9 cellular contexts compared by ENCODE assay signal in the genomic region with DNA sequence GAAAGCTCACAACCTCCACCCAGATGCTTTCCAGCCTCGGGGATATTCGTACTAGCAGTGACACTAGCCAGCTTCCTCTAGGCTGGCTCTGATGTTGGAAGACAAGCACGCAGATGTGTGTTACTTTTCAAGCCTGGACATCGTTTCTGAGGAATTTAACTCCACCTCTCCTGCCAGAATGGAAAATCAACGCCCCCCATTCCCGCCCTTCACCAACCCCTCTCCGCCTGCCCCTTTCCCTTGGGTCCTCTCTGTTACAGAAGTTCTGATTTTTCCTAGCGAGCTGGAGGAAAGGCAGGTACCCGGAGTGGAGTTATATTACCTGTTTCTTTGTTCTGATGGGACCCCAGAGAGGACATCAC. TPM values are rescaled to one million over a fixed set of nuclear protein-coding genes. Genes with fewer than 3 reads are reported as not detected.
A peak's percentile ranks its signal among the peaks of the same experiment; 100 is the strongest.
DNase-seq lines count a peak whose midpoint lies in the region; ATAC-seq and FAIRE-seq lines count a peak whose summit lies in the region.
"Had no signal": no experiment of that assay in that cellular context is flagged by ENCODE, and none has a peak within 500 bp of the region (broad histone marks: within the 10 kb centered on the region; RNA-seq: fewer than 3 reads in every experiment).

No MANE protein-coding gene starts in this region.

- 0% methylated on average over 9 of the region's 9 CpGs for WGBS in esophagus, 2 donors

- H3K9me3 Mint-ChIP-seq in activated CD4-positive, alpha-beta memory T cell treated with anti-CD3 and anti-CD28 coated beads for 36 hours, result no peaks in the 10 kb centered on the region

- no peak for FAIRE-seq in urothelium cell line (lab: Jason Lieb, UNC)
- FAIRE-seq: islet of Langerhans had no signal

- no peaks in the 10 kb centered on the region for H3K4me1 ChIP-seq in esophagus (ENCODE audit: control insufficient read depth in 2 of 2, insufficient read depth in 2 of 2, low read length in 1 of 2)

- CTCF ChIA-PET in activated CD4-positive, alpha-beta memory T cell treated with anti-CD3 and anti-CD28 coated beads for 36 hours (lab: Charles Lee), result interaction anchor here (1.0 to 2.4 kb wide), 5 partner anchors 11 to 481 kb away, joined by 3 to 16 read pairs (median 6); partner anchors contain the start of genes TMEM267 and ZNF131

- H3K36me3 Mint-ChIP-seq in activated CD4-positive, alpha-beta memory T cell treated with anti-CD3 and anti-CD28 coated beads for 36 hours, result peaks cover 25% of the 10 kb centered on the region

- POLR2A ChIA-PET in activated CD4-positive, alpha-beta memory T cell treated with anti-CD3 and anti-CD28 coated beads for 36 hours (lab: Charles Lee), result interaction anchor here (0.8 to 2.6 kb wide), 10 partner anchors 12 to 535 kb away, joined by 3 to 33 read pairs (median 6); partner anchors contain the start of genes C5orf34, TMEM267 and ZNF131

- no peaks in the 10 kb centered on the region for H3K27me3 Mint-ChIP-seq in activated CD4-positive, alpha-beta memory T cell treated with anti-CD3 and anti-CD28 coated beads for 36 hours

- H3K36me3 ChIP-seq in esophagus (ENCODE audit: control insufficient read depth in 2 of 2, insufficient read depth in 2 of 2, low read length in 1 of 2), result no peaks in the 10 kb centered on the region

- H3K27ac Mint-ChIP-seq in activated CD4-positive, alpha-beta memory T cell treated with anti-CD3 and anti-CD28 coated beads for 36 hours, result peak overlapping the region; percentile 93

- H3K9me3 ChIP-seq in esophagus (ENCODE audit: control insufficient read depth in 2 of 2, insufficient read depth in 1 of 2, low read depth in 1 of 2, low read length in 1 of 2), result no peaks in the 10 kb centered on the region

- peak overlapping the region; percentile 86 to 89 for H3K4me3 ChIP-seq in esophagus (ENCODE audit: low read depth in 1 of 2, low read length in 2 of 2)

- H3K4me1 Mint-ChIP-seq in activated CD4-positive, alpha-beta memory T cell treated with anti-CD3 and anti-CD28 coated beads for 36 hours (ENCODE audit: low read depth), result peaks cover 35% of the 10 kb centered on the region

- peak; percentile 6 for DNase-seq in SKM-1 treated with dmso at 0.1 percent for 144 hours (lab: John Stamatoyannopoulos, UW; ENCODE audit: unreplicated experiment)
- DNase-seq in SKM-1 (lab: John Stamatoyannopoulos, UW; ENCODE audit: unreplicated experiment), result no peak
- peak; percentile 75 for DNase-seq in NCI-H2171 (lab: John Stamatoyannopoulos, UW)
- DNase-seq in activated CD4-positive, alpha-beta memory T cell treated with anti-CD3 and anti-CD28 coated beads for 36 hours, result peak; percentile 34
- peak; percentile 39 for DNase-seq in mucosa of gallbladder (ENCODE audit: low spot score)
- peak; percentile 63 for DNase-seq in urothelium cell line (ENCODE audit: low spot score)

- H3K27ac ChIP-seq in esophagus (ENCODE audit: low read depth in 2 of 2, low read length in 1 of 2), result peak overlapping the region; percentile 85 to 88

- peak; percentile 31 for ATAC-seq in HG02885 (IDR thresholded peaks at IDR 0.05; ENCODE audit: poor library complexity, unreplicated experiment)

- intact Hi-C loops in activated CD4-positive, alpha-beta memory T cell treated with anti-CD3 and anti-CD28 coated beads for 36 hours (cut with micrococcal nuclease), result loop anchor here (1.0 to 10.0 kb wide), 5 partner anchors 208 to 535 kb away; partner anchors contain the start of genes HMGCS1 and ZNF131

- H3K4me3 Mint-ChIP-seq in activated CD4-positive, alpha-beta memory T cell treated with anti-CD3 and anti-CD28 coated beads for 36 hours, result peak overlapping the region; percentile 97

- no peaks in the 10 kb centered on the region for H3K27me3 ChIP-seq in esophagus (ENCODE audit: control insufficient read depth in 1 of 2, insufficient read depth in 2 of 2, low read length in 2 of 2)

RNA-seq across cellular contexts. Expression of gene NNT, which starts 0.5 kb away (rescaled TPM):
- 10 to 100 TPM; 96.6 to 99.9 TPM for total RNA-seq in activated CD4-positive, alpha-beta memory T cell treated with anti-CD3 and anti-CD28 coated beads for 36 hours
- 10 to 100 TPM in 1 of 2 donors, 1 to 10 TPM in 1; 7.7 to 13.4 TPM for polyA plus RNA-seq in esophagus
- 107 TPM for total RNA-seq in mucosa of gallbladder

RNA-seq across cellular contexts. Expression of gene PAIP1, which starts 45.6 kb away (rescaled TPM):
- total RNA-seq in activated CD4-positive, alpha-beta memory T cell treated with anti-CD3 and anti-CD28 coated beads for 36 hours, result 10 to 100 TPM; 49.2 to 50.5 TPM
- polyA plus RNA-seq in esophagus, result 10 to 100 TPM; 28.7 to 35.2 TPM
- 74.9 TPM for total RNA-seq in mucosa of gallbladder
